In genomic region chr6:74925683-74926082, GRCh38 we compare ENCODE assay signal across 10 cellular contexts.
DNase-seq lines count a peak whose midpoint lies in the region; ATAC-seq and TF ChIP-seq lines count a peak whose summit lies in the region.
"Had no signal": no experiment of that assay in that cellular context is flagged by ENCODE, and none has a peak within 500 bp of the region (broad histone marks: within the 10 kb centered on the region; RNA-seq: fewer than 3 reads in every experiment).

No MANE protein-coding gene starts in this region.

- CTCF ChIA-PET in Caco-2 (lab: Charles Lee) = no interaction called here

- no peaks in the 10 kb centered on the region for H3K36me3 ChIP-seq in BLaER1 treated with 17β-estradiol and CSF1 and Interleukin-3, amounts not matched to agents 10 nM and 100 nM
- H3K36me3 ChIP-seq in Caco-2 (ENCODE audit: control insufficient read depth, insufficient read depth, low read length) = no peaks in the 10 kb centered on the region

- intact Hi-C loops in Caco-2 (cut with micrococcal nuclease; ENCODE audit: unreplicated experiment) = no loop called here

- no peaks in the 10 kb centered on the region for H3K27me3 ChIP-seq in BLaER1 treated with 17β-estradiol and CSF1 and Interleukin-3, amounts not matched to agents 10 nM and 100 nM
- no peaks in the 10 kb centered on the region for H3K27me3 ChIP-seq in Caco-2 (replicated peaks; ENCODE audit: control insufficient read depth, insufficient read depth, low read length)

- H3K27ac ChIP-seq in BLaER1 treated with 17β-estradiol and CSF1 and Interleukin-3, amounts not matched to agents 10 nM and 100 nM = peak overlapping the region; percentile 46 to 88 (median 78); a peak in 20 of 22 replicates

- no TSS peak for BruUV-seq in Caco-2 (replicated peaks; lab: Mats Ljungman, UMichigan)

- peak overlapping the region; percentile 41 to 82 (median 70) for H3K4me2 ChIP-seq in BLaER1 treated with 17β-estradiol and CSF1 and Interleukin-3, amounts not matched to agents 10 nM and 100 nM
- H3K4me2 ChIP-seq: SK-N-SH had no signal

- H3K4me3 Mint-ChIP-seq in Caco-2 (ENCODE audit: unreplicated experiment) = no peak overlapping the region

- H3K36me3 Mint-ChIP-seq in Caco-2 (ENCODE audit: insufficient read depth, unreplicated experiment) = no peaks in the 10 kb centered on the region

- peak; percentile 75 for DNase-seq in NOMO-1 treated with DMSO at 0.1 percent for 48 hours (lab: John Stamatoyannopoulos, UW; ENCODE audit: unreplicated experiment)
- no peak for DNase-seq in COLO668 (lab: John Stamatoyannopoulos, UW; ENCODE audit: unreplicated experiment)
- DNase-seq in omental fat pad (ENCODE audit: low spot score) = no peak
- DNase-seq in Caco-2 = no peak
- DNase-seq in foreskin melanocyte = no peak
- DNase-seq: NCI-H2029, SK-N-SH had no signal

- H3K9me3 Mint-ChIP-seq in Caco-2 (ENCODE audit: unreplicated experiment) = no peaks in the 10 kb centered on the region

- H3K27me3 Mint-ChIP-seq in Caco-2 (ENCODE audit: insufficient read depth, unreplicated experiment) = peaks cover 2% of the 10 kb centered on the region

- H4K20me1 ChIP-seq in BLaER1 treated with 17β-estradiol and CSF1 and Interleukin-3, amounts not matched to agents 10 nM and 100 nM = no peaks in the 10 kb centered on the region

- no peak for TF ChIP-seq CTCF in omental fat pad (IDR thresholded peaks at IDR 0.05)
- no peak for TF ChIP-seq CTCF in Caco-2 (IDR thresholded peaks at IDR 0.05; ENCODE audit: insufficient read depth in 1 of 2, low read depth in 1 of 2, low read length in 1 of 2, severe bottlenecking in 1 of 2, unreplicated experiment in 1 of 2)

- H3K4me1 Mint-ChIP-seq in Caco-2 (ENCODE audit: low read depth, unreplicated experiment) = no peaks in the 10 kb centered on the region

- peaks cover 0 to 4% (median 0%) of the 10 kb centered on the region in 11 experiments; a peak in 1 of 22 replicates for H3K9me3 ChIP-seq in BLaER1 treated with 17β-estradiol and CSF1 and Interleukin-3, amounts not matched to agents 10 nM and 100 nM (replicated peaks in 1 of 11)
- H3K9me3 ChIP-seq in Caco-2 = no peaks in the 10 kb centered on the region
- H3K9me3 ChIP-seq: SK-N-SH had no signal

- peak overlapping the region in 8 of 11 experiments; percentile 4 to 69 (median 52); a peak in 11 of 22 replicates for H3K9ac ChIP-seq in BLaER1 treated with 17β-estradiol and CSF1 and Interleukin-3, amounts not matched to agents 10 nM and 100 nM
- H3K9ac ChIP-seq: SK-N-SH had no signal

- peaks cover 12 to 31% (median 19%) of the 10 kb centered on the region in 10 experiments for H3K4me1 ChIP-seq in BLaER1 treated with 17β-estradiol and CSF1 and Interleukin-3, amounts not matched to agents 10 nM and 100 nM
- H3K4me1 ChIP-seq in Caco-2 = no peaks in the 10 kb centered on the region

- ATAC-seq in GM19351 (IDR thresholded peaks at IDR 0.05; ENCODE audit: unreplicated experiment) (peak; percentile 85), HG02938 (IDR thresholded peaks at IDR 0.05; ENCODE audit: unreplicated experiment) (peak; percentile 79), omental fat pad (ENCODE audit: low FRiP score) (no peak)

- H3K4me3 ChIP-seq in BLaER1 treated with 17β-estradiol and CSF1 and Interleukin-3, amounts not matched to agents 10 nM and 100 nM = 0 out of 20 replicates have a peak overlapping the region, but pooled peaks of 1 of the 10 experiments have one; percentile 12
- H3K4me3 ChIP-seq in Caco-2 (ENCODE audit: low read depth, low read length) = no peak overlapping the region

- no peak overlapping the region for H3K27ac Mint-ChIP-seq in Caco-2 (ENCODE audit: unreplicated experiment)

- POLR2A ChIA-PET in Caco-2 (lab: Charles Lee) = interaction anchor here (0.6 kb wide), 1 partner anchor 9 kb away, joined by 3 read pairs; no protein-coding TSS in a partner anchor
